23 cellular contexts compared by ENCODE assay signal in the genomic region with DNA sequence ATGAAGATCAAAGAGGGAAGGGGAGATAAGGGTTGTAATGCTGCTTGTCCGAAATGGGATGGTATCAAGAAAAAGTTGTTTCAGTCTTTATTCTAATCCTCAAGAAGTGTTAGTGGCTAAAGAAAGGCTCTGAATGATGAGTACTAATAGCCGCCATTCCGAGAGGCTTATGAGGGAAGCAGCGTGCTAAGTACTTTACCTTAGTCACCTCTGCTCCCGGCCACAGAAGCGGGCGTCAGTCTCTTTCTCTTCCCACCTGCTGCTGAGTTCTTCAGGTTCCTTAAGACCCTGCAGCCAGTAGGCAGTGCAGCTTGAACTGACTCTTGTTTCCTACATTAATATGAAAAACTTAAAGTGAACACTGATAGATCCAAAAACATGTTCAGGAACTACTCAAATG.
DNase-seq lines count a peak whose midpoint lies in the region; ATAC-seq and TF ChIP-seq lines count a peak whose summit lies in the region.
"Had no signal": no experiment of that assay in that cellular context is flagged by ENCODE, and none has a peak within 500 bp of the region (broad histone marks: within the 10 kb centered on the region; RNA-seq: fewer than 3 reads in every experiment).

No MANE protein-coding gene starts in this region.

- in situ Hi-C loops in IMR-90 (cut with MboI; ENCODE audit: low sequenced_read_pairs): no loop called here

- H2BK12ac ChIP-seq in H9 (ENCODE audit: insufficient read length, low read depth, low read length): no peak overlapping the region

- H2AK9ac ChIP-seq in IMR-90 (replicated peaks; ENCODE audit: low read depth, low read length, poor library complexity): no peak overlapping the region

- H2BK15ac ChIP-seq in IMR-90 (ENCODE audit: low read depth, low read length) (0 out of 3 replicates have a peak overlapping the region, but pooled peaks have one; percentile 12), H9 (ENCODE audit: low read depth, low read length) (no peak overlapping the region)

- H4K8ac ChIP-seq in IMR-90 (ENCODE audit: low read depth in 2 of 2, low read length in 2 of 2) (no peak overlapping the region; a peak in 1 of 4 replicates), H9 (replicated peaks; ENCODE audit: insufficient read length, low read depth, low read length) (no peak overlapping the region)

- peaks cover 0 to 9% of the 10 kb centered on the region in 2 experiments; a peak in 2 of 4 replicates for H3K79me1 ChIP-seq in IMR-90 (ENCODE audit: low read depth in 1 of 2, low read length in 2 of 2)
- no peaks in the 10 kb centered on the region for H3K79me1 ChIP-seq in H9 (ENCODE audit: insufficient read depth, low read depth, low read length, poor library complexity, severe bottlenecking)

- H3K23ac ChIP-seq in IMR-90 (ENCODE audit: low read depth, low read length): no peak overlapping the region
- no peak overlapping the region for H3K23ac ChIP-seq in H9 (ENCODE audit: insufficient read length, low read depth, low read length)

- no peaks in the 10 kb centered on the region for H3K27me3 ChIP-seq in IMR-90 (ENCODE audit: control insufficient read depth, insufficient read depth, low read length)
- H3K27me3 ChIP-seq in muscle layer of colon (ENCODE audit: control insufficient read depth in 1 of 2, insufficient read depth in 2 of 2, low read length in 2 of 2): no peaks in the 10 kb centered on the region
- no peaks in the 10 kb centered on the region for H3K27me3 ChIP-seq in smooth muscle cell (ENCODE audit: low read depth)
- no peaks in the 10 kb centered on the region for H3K27me3 ChIP-seq in H9 (ENCODE audit: insufficient read depth, low read length)

- peak overlapping the region; percentile 37 for H3K27ac Mint-ChIP-seq in T-helper 17 cell
- H3K27ac Mint-ChIP-seq in H9: no peak overlapping the region
- H3K27ac Mint-ChIP-seq: CD8-positive, alpha-beta memory T cell had no signal

- H3K36me3 Mint-ChIP-seq in T-helper 17 cell (ENCODE audit: low read depth) (peaks cover 2% of the 10 kb centered on the region), H9 (ENCODE audit: insufficient read depth in 1 of 3, low read depth in 3 of 3) (peaks cover 0 to 4% (median 2%) of the 10 kb centered on the region in 3 experiments; a peak in 1 of 7 replicates)
- H3K36me3 Mint-ChIP-seq: CD8-positive, alpha-beta memory T cell had no signal

- peak overlapping the region; percentile 55; the same call in 1 of the 2 replicates for H2BK120ac ChIP-seq in IMR-90 (ENCODE audit: low read depth, low read length)
- no peak overlapping the region for H2BK120ac ChIP-seq in H9 (ENCODE audit: low read depth, low read length, poor library complexity, severe bottlenecking)

- H3K9ac ChIP-seq in IMR-90 (ENCODE audit: low read depth, low read length): no peak overlapping the region
- no peak overlapping the region for H3K9ac ChIP-seq in muscle layer of colon (ENCODE audit: low read length)
- H3K9ac ChIP-seq in smooth muscle cell (ENCODE audit: low read depth): no peak overlapping the region
- H3K9ac ChIP-seq in H9 (ENCODE audit: extremely low read depth, insufficient read length, low read length): no peak overlapping the region

- intact Hi-C loops in IMR-90 (cut with micrococcal nuclease): no loop called here

- H3K56ac ChIP-seq in IMR-90 (ENCODE audit: extremely low read depth, insufficient read depth, low read length): no peak overlapping the region
- no peak overlapping the region for H3K56ac ChIP-seq in H9 (ENCODE audit: insufficient read length, low read depth, low read length)

- H3K27me3 Mint-ChIP-seq in T-helper 17 cell (no peaks in the 10 kb centered on the region), H9 (ENCODE audit: low read depth) (no peaks in the 10 kb centered on the region)

- no peak overlapping the region for H2AFZ ChIP-seq in IMR-90 (replicated peaks; ENCODE audit: low read length, poor library complexity)
- no peak overlapping the region for H2AFZ ChIP-seq in smooth muscle cell (ENCODE audit: low read depth)
- H2AFZ ChIP-seq in H9 (ENCODE audit: low read length): no peak overlapping the region
- H2AFZ ChIP-seq: PC-9 had no signal

- no peak overlapping the region for H3K4me3 Mint-ChIP-seq in T-helper 17 cell
- H3K4me3 Mint-ChIP-seq in H9: no peak overlapping the region
- H3K4me3 Mint-ChIP-seq: CD8-positive, alpha-beta memory T cell had no signal

- no peak overlapping the region; the same call in 1 of the 2 replicates for H3K18ac ChIP-seq in IMR-90 (ENCODE audit: low read depth, low read length)
- H3K18ac ChIP-seq in H9 (ENCODE audit: insufficient read length, low read depth, low read length): no peak overlapping the region

- no peak overlapping the region; the same call in 1 of the 2 replicates for H2AK5ac ChIP-seq in IMR-90 (ENCODE audit: low read depth, low read length)
- H2AK5ac ChIP-seq in H9 (ENCODE audit: insufficient read length, low read length): no peak overlapping the region

- H3F3A ChIP-seq in smooth muscle cell (ENCODE audit: low read depth): peaks cover 6% of the 10 kb centered on the region

- DNase-seq in IMR-90: no peak
- no peak for DNase-seq in T-helper 17 cell
- DNase-seq in smooth muscle cell (lab: John Stamatoyannopoulos, UW; ENCODE audit: unreplicated experiment): no peak
- no peak for DNase-seq in hepatic stellate cell (ENCODE audit: low spot score)
- no peak for DNase-seq in H9
- no peak for DNase-seq in GDM1 (lab: John Stamatoyannopoulos, UW)
- DNase-seq in GM19238 (ENCODE audit: insufficient read length, low spot score): no peak
- DNase-seq: Calu3; CD8-positive, alpha-beta memory T cell; DMS153; GOT3; MM.1S; NCI-H1048; NCI-H1417 treated with DMSO at 0.1 percent for 48 hours; NCI-H187; NCI-H446 treated with DMSO at 0.1 percent for 48 hours; PC-9; RPMI8226; SHP77 had no signal

- CTCF ChIA-PET in IMR-90 (lab: Yijun Ruan, JAX): no interaction called here

- H3K27ac ChIP-seq in IMR-90 (ENCODE audit: insufficient read depth, low read length) (no peak overlapping the region), muscle layer of colon (ENCODE audit: low read depth, low read length) (peak overlapping the region; percentile 66), smooth muscle cell (ENCODE audit: low read depth) (no peak overlapping the region), H9 (ENCODE audit: insufficient read length, low read depth, low read length) (no peak overlapping the region)
- H3K27ac ChIP-seq: C4-2B, PC-9 had no signal

- TF ChIP-seq RAD21 in IMR-90 (IDR thresholded peaks at IDR 0.05; ENCODE audit: low read length): no peak

- POLR2A ChIA-PET in IMR-90 (lab: Charles Lee; ENCODE audit: unreplicated experiment): no interaction called here

- H3K36me3 ChIP-seq in IMR-90 (ENCODE audit: control insufficient read depth, insufficient read depth, low read length) (no peaks in the 10 kb centered on the region), muscle layer of colon (ENCODE audit: insufficient read depth, low read length) (no peaks in the 10 kb centered on the region), smooth muscle cell (ENCODE audit: low read depth) (no peaks in the 10 kb centered on the region)

- H3K4me1 Mint-ChIP-seq in T-helper 17 cell (peaks cover 11% of the 10 kb centered on the region), H9 (peaks cover 0 to 4% of the 10 kb centered on the region in 2 experiments; a peak in 2 of 4 replicates)
- H3K4me1 Mint-ChIP-seq: CD8-positive, alpha-beta memory T cell had no signal

- H3K79me2 ChIP-seq in smooth muscle cell (ENCODE audit: low read depth) (no peaks in the 10 kb centered on the region), H9 (ENCODE audit: insufficient read depth, low read length) (no peaks in the 10 kb centered on the region)

- peaks cover 6% of the 10 kb centered on the region; the same call in 1 of the 2 replicates for H3K9me1 ChIP-seq in IMR-90 (ENCODE audit: insufficient read depth, low read length)

- H3K4me3 ChIP-seq in IMR-90 (ENCODE audit: insufficient read depth, low read depth, low read length): no peak overlapping the region
- no peak overlapping the region for H3K4me3 ChIP-seq in muscle layer of colon (ENCODE audit: low read depth in 1 of 2, low read length in 2 of 2)
- no peak overlapping the region for H3K4me3 ChIP-seq in smooth muscle cell
- H3K4me3 ChIP-seq: K562, PC-9 had no signal

- H2BK5ac ChIP-seq in IMR-90 (ENCODE audit: low read depth, low read length, poor library complexity, severe bottlenecking) (no peak overlapping the region), H9 (ENCODE audit: insufficient read length, low read length) (no peak overlapping the region)

- no peak for ATAC-seq in IMR-90 (ENCODE audit: low read depth)
- ATAC-seq in T-helper 17 cell: no peak
- ATAC-seq: HCT116, K562 had no signal

- no peaks in the 10 kb centered on the region for H3K23me2 ChIP-seq in H9 (ENCODE audit: insufficient read length, low read depth, low read length, poor library complexity, severe bottlenecking)

- TF ChIP-seq POLR2A in IMR-90 (IDR thresholded peaks at IDR 0.05; ENCODE audit: low read depth, low read length): no peak

- no CpG with 5 or more reads among the region's 7 CpGs for WGBS in IMR-90 (ENCODE audit: extremely low coverage in 2 of 2, insufficient read length in 1 of 2), 2 experiments
- 31% methylated on average over 7 of the region's 7 CpGs for WGBS in smooth muscle cell (ENCODE audit: low lambda C conversion rate)
- no CpG with 5 or more reads among the region's 7 CpGs for WGBS in H9 (ENCODE audit: extremely low coverage, insufficient read length, low lambda C conversion rate)

- H4K5ac ChIP-seq in IMR-90 (ENCODE audit: low read depth, low read length): no peak overlapping the region
- H4K5ac ChIP-seq in H9 (ENCODE audit: insufficient read length, low read depth, low read length): no peak overlapping the region

- H4K20me1 ChIP-seq in IMR-90 (ENCODE audit: insufficient read depth, low read length): no peaks in the 10 kb centered on the region
- H4K20me1 ChIP-seq in smooth muscle cell (ENCODE audit: low read depth): no peaks in the 10 kb centered on the region
- H4K20me1 ChIP-seq in H9 (ENCODE audit: control insufficient read depth, insufficient read depth, insufficient read length): no peaks in the 10 kb centered on the region

- H3K4ac ChIP-seq in IMR-90 (ENCODE audit: low read depth, low read length): no peak overlapping the region
- no peak overlapping the region for H3K4ac ChIP-seq in H9 (ENCODE audit: low read depth, low read length)

- H2BK20ac ChIP-seq in IMR-90 (ENCODE audit: low read depth, low read length) (peak overlapping the region; percentile 56; the same call in 1 of the 2 replicates), H9 (ENCODE audit: low read depth, low read length, poor library complexity, severe bottlenecking) (no peak overlapping the region)

- dilution Hi-C loops in IMR-90 (cut with HindIII; ENCODE audit: low sequenced_read_pairs, unreplicated experiment): no loop called here

- H3K9me3 Mint-ChIP-seq in H9: no peaks in the 10 kb centered on the region
- H3K9me3 Mint-ChIP-seq: CD8-positive, alpha-beta memory T cell had no signal

- H3K4me2 ChIP-seq in IMR-90 (ENCODE audit: low read depth, low read length) (no peak overlapping the region), smooth muscle cell (peak overlapping the region; percentile 7), H9 (ENCODE audit: insufficient read depth, insufficient read length, low read length) (no peak overlapping the region)
- H3K4me2 ChIP-seq: PC-9 had no signal

- BruUV-seq in IMR-90 (replicated peaks; lab: Mats Ljungman, UMichigan): no TSS peak

- H3K4me1 ChIP-seq in IMR-90 (ENCODE audit: control insufficient read depth, insufficient read depth, low read length) (peaks cover 9% of the 10 kb centered on the region), muscle layer of colon (ENCODE audit: insufficient read depth, low read length) (peaks cover 30% of the 10 kb centered on the region), smooth muscle cell (ENCODE audit: low read depth) (peaks cover 2% of the 10 kb centered on the region), H9 (ENCODE audit: insufficient read depth, low read length) (peaks cover 2% of the 10 kb centered on the region; the same call in 1 of the 2 replicates)

- H4K91ac ChIP-seq in IMR-90 (ENCODE audit: insufficient read depth, low read depth, low read length): peak overlapping the region; percentile 35; the same call in 1 of the 2 replicates
- no peak overlapping the region for H4K91ac ChIP-seq in H9 (ENCODE audit: insufficient read length, low read depth, low read length)

- no peak for TF ChIP-seq CTCF in IMR-90 (conservative IDR thresholded peaks at IDR 0.05; ENCODE audit: low read depth, low read length)
- no peak for TF ChIP-seq CTCF in smooth muscle cell (IDR thresholded peaks at IDR 0.05; ENCODE audit: borderline replicate concordance, insufficient read depth, poor library complexity, severe bottlenecking)
- TF ChIP-seq CTCF in H9 (conservative IDR thresholded peaks at IDR 0.05): no peak

- H3T11ph ChIP-seq in H9 (ENCODE audit: low read length): no peak overlapping the region

- no peaks in the 10 kb centered on the region for H3K9me3 ChIP-seq in IMR-90 (ENCODE audit: control insufficient read depth, insufficient read depth, low read length)
- no peaks in the 10 kb centered on the region for H3K9me3 ChIP-seq in T-helper 17 cell (ENCODE audit: control insufficient read depth, low read length, poor library complexity, severe bottlenecking)
- H3K9me3 ChIP-seq in muscle layer of colon (ENCODE audit: low read length): no peaks in the 10 kb centered on the region
- no peaks in the 10 kb centered on the region for H3K9me3 ChIP-seq in smooth muscle cell (replicated peaks; ENCODE audit: low read depth)
- H3K9me3 ChIP-seq in H9 (ENCODE audit: control insufficient read depth, low read depth, low read length): no peaks in the 10 kb centered on the region

- no peak overlapping the region; the same call in 1 of the 2 replicates for H3K14ac ChIP-seq in IMR-90 (replicated peaks; ENCODE audit: low read depth, low read length)
- no peak overlapping the region for H3K14ac ChIP-seq in H9 (ENCODE audit: insufficient read depth, low read length)
